In the genomic region with DNA sequence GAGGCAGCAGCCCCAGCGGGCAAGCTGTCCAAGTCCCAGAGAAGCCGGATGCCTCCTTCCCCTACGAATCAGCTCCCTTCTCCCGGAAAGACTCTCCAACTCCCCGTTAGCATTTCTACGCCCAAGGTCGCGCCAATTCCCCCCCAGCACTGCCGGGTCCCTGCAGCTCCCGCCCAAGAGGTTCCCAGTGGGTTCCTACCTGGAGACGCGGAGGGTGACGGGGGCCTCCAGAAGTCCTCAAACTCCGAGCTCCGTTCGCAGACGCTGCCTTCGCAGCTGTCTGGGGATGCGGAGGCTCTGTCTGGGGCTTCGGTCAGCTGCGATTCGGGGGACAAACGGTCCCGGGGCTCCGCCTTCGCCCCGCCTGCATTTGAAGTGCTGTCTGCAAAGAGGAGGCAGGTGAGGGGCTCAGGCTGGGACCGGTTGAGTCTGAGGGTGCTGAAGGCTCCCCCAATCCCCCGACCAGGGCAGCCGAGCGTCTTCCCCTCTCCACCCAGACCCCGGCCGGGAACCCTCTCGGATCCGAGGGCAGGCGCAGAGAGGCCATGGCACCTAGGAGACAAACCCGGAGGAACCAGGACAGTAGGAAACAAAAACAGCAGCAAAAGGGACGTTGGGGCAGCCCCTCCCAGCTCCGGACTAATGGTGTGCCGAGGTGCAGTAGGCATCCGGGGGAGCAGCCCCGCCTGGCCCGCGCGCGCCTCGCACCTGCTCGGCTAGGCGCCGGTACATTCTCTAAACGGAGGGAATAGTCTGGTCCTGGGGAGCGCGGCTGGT, we compare ENCODE assay signal across 8 cellular contexts. TPM values are rescaled to one million over a fixed set of nuclear protein-coding genes. Genes with fewer than 3 reads are reported as not detected.
DNase-seq lines count a peak whose midpoint lies in the region; ATAC-seq and TF ChIP-seq lines count a peak whose summit lies in the region.

No MANE protein-coding gene starts in this region.

- no peak for TF ChIP-seq CTCF in Peyer's patch (IDR thresholded peaks at IDR 0.05)
- no peak for TF ChIP-seq CTCF in vagina (IDR thresholded peaks at IDR 0.05)

- intact Hi-C loops in vagina (cut with DNase I), result no loop called here

- peaks cover 0 to 56% of the 10 kb centered on the region in 2 donors for H3K27me3 ChIP-seq in Peyer's patch
- H3K27me3 ChIP-seq in vagina, result peaks cover 38% of the 10 kb centered on the region

- H3K4me1 ChIP-seq in Peyer's patch, result peaks cover 0 to 74% (median 15%) of the 10 kb centered on the region in 4 donors
- H3K4me1 ChIP-seq in mesodermal cell (ENCODE audit: control insufficient read depth, insufficient read depth, low read length, poor library complexity, severe bottlenecking), result peaks cover 47% of the 10 kb centered on the region
- peaks cover 68% of the 10 kb centered on the region for H3K4me1 ChIP-seq in vagina

- no peak for ATAC-seq in GM21367 (IDR thresholded peaks at IDR 0.05; ENCODE audit: unreplicated experiment)

- H3K9me3 ChIP-seq in Peyer's patch (no peaks in the 10 kb centered on the region), mesodermal cell (ENCODE audit: control insufficient read depth, low read length) (no peaks in the 10 kb centered on the region), vagina (no peaks in the 10 kb centered on the region)

- WGBS in mesodermal cell (ENCODE audit: insufficient coverage in 2 of 2), 2 experiments, result 1 to 2% methylated on average over 42 to 48 of the region's 53 CpGs

- DNase-seq in NCI-H2227 treated with DMSO at 0.1 percent for 48 hours (lab: John Stamatoyannopoulos, UW) (peak; percentile 20), NCI-H2227 (lab: John Stamatoyannopoulos, UW; ENCODE audit: unreplicated experiment) (no peak), Peyer's patch (peak in 2 of 3 donors; percentile 58 to 61), vagina (ENCODE audit: extremely low spot score in 2 of 2) (no peak), OCI-M1 (lab: John Stamatoyannopoulos, UW) (no peak)
- DNase-seq in central memory CD4-positive, alpha-beta T cell, result peak; percentile 26

- no peaks in the 10 kb centered on the region for H3K36me3 ChIP-seq in Peyer's patch
- peaks cover 2% of the 10 kb centered on the region for H3K36me3 ChIP-seq in mesodermal cell (ENCODE audit: control insufficient read depth, insufficient read depth, low read length)
- H3K36me3 ChIP-seq in vagina, result no peaks in the 10 kb centered on the region

- H3K4me3 ChIP-seq in Peyer's patch (peak overlapping the region; percentile 51 to 72 (median 60)), mesodermal cell (ENCODE audit: extremely low read depth, insufficient read depth, low read length, poor library complexity, severe bottlenecking) (peak overlapping the region; percentile 42), vagina (peak overlapping the region; percentile 39 to 49)

- TF ChIP-seq POLR2A in Peyer's patch (IDR thresholded peaks at IDR 0.05) (no peak), vagina (IDR thresholded peaks at IDR 0.05) (no peak)

- H3K27ac ChIP-seq in Peyer's patch (peak overlapping the region; percentile 78 to 88 (median 82)), mesodermal cell (ENCODE audit: low read depth, low read length, severe bottlenecking) (no peak overlapping the region), vagina (no peak overlapping the region)

RNA-seq across cellular contexts. Expression of a gene that starts 3.9 kb away (rescaled TPM):
- total RNA-seq in Peyer's patch (10 to 100 TPM in 1 of 4 donors, 1 to 10 TPM in 3; 6.5 to 15.5 (median 9.1) TPM), vagina (3.9 TPM)
- polyA plus RNA-seq in mesodermal cell (2013, experiment 1 of 2), result 4.6 TPM
- 2.3 TPM for polyA plus RNA-seq in mesodermal cell (2013, experiment 2 of 2)

Comparison
In these comparisons a context has a peak if more than half of its experiments do, and no peak if none do; other contexts are left out.
1. DNase-seq: peak in NCI-H2227 treated with DMSO at 0.1 percent for 48 hours (single experiment), Peyer's patch (2 of 3) and central memory CD4-positive, alpha-beta T cell (single experiment); none in NCI-H2227 (single experiment), vagina (0 of 2) and OCI-M1 (single experiment).
2. H3K27ac ChIP-seq: peak in Peyer's patch (4 of 4); none in mesodermal cell (single experiment) and vagina (single experiment).
3. Peak in every context shown above with its lines, with median percentiles within 50 percentile points of each other: H3K4me3 ChIP-seq.